In the genomic region with DNA sequence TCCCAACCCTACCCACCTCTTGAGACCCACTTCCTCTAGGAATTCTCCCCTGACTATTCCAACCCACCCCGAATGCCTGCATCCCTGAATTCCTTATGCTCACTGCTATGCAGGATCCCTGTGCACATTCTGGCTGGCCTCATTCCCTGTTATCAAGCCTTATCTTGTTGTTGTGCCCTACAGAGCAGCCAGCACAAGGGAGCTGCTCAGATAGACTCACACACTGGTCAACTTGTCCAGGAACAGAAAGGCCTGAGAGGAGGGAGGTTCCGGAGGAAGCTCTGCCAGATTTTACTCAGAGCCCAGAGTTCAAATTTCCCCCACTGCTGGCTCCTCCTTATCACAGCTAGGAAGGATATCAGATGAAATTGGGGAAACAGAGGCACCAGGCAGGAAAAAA, we compare ENCODE assay signal across 1 cellular context.
TF ChIP-seq lines count a peak whose summit lies in the region.

No MANE protein-coding gene starts in this region.

TF ChIP-seq in K562, 482 proteins besides CTCF, POLR2A, EP300 and RAD21:
- no peak for TF ChIP-seq NELFE (IDR thresholded peaks at IDR 0.05; ENCODE audit: insufficient read depth, insufficient read length)
- no peak for TF ChIP-seq MCM3 (IDR thresholded peaks at IDR 0.05)
- no peak for TF ChIP-seq SNIP1 (IDR thresholded peaks at IDR 0.05; ENCODE audit: low read depth)
- TF ChIP-seq ZNF212 (CRISPR knock-in tag; IDR thresholded peaks at IDR 0.05): no peak
- no peak for TF ChIP-seq FOXA1 (IDR thresholded peaks at IDR 0.05; ENCODE audit: borderline replicate concordance)
- TF ChIP-seq BRD4 (IDR thresholded peaks at IDR 0.05): no peak
- no peak for TF ChIP-seq KLF6 (CRISPR knock-in tag; IDR thresholded peaks at IDR 0.05; ENCODE audit: borderline replicate concordance)
